In genomic region chr22:46432164-46433068, GRCh38 we compare ENCODE assay signal across 8 cellular contexts.
DNase-seq lines count a peak whose midpoint lies in the region; ATAC-seq and TF ChIP-seq lines count a peak whose summit lies in the region.

No MANE protein-coding gene starts in this region.

- intact Hi-C loops in left colon (cut with DNase I, micrococcal nuclease), result no loop called here

- peak overlapping the region in 2 of 5 donors; percentile 55 to 63 for H3K9ac ChIP-seq in subcutaneous abdominal adipose tissue (ENCODE audit: low read length in 5 of 5)

- H3K4me3 ChIP-seq in subcutaneous abdominal adipose tissue (ENCODE audit: low read depth in 1 of 5, low read length in 5 of 5), result peak overlapping the region; percentile 47 to 73 (median 67)

- peaks cover 0 to 10% (median 7%) of the 10 kb centered on the region in 5 donors for H3K4me1 ChIP-seq in subcutaneous abdominal adipose tissue (ENCODE audit: control insufficient read depth in 5 of 5, insufficient read depth in 5 of 5, low read length in 5 of 5)

- peak; percentile 66 for ATAC-seq in left colon
- no peak for ATAC-seq in GM21526 (IDR thresholded peaks at IDR 0.05; ENCODE audit: low FRiP score, unreplicated experiment)

- H3K27me3 ChIP-seq in subcutaneous abdominal adipose tissue (ENCODE audit: control insufficient read depth in 5 of 5, insufficient read depth in 4 of 5, low read length in 5 of 5), result peaks cover 9 to 21% (median 15%) of the 10 kb centered on the region in 5 donors

- TF ChIP-seq POLR2A in erythroblast (IDR thresholded peaks at IDR 0.05; ENCODE audit: low read length), result no peak

- peak; percentile 18 for DNase-seq in NOMO-1 treated with DMSO at 0.1 percent for 48 hours (lab: John Stamatoyannopoulos, UW; ENCODE audit: unreplicated experiment)
- no peak for DNase-seq in NOMO-1 treated with dmso at 0.1 percent for 144 hours (lab: John Stamatoyannopoulos, UW; ENCODE audit: unreplicated experiment)
- DNase-seq in activated T-cell treated with anti-CD3 and anti-CD28 coated beads for 4 hours, result peak; percentile 25
- peak; percentile 54 to 55 for DNase-seq in left colon
- DNase-seq in effector CD4-positive, alpha-beta T cell, result no peak
- DNase-seq in erythroblast (lab: John Stamatoyannopoulos, UW), result no peak

- no peaks in the 10 kb centered on the region for H3K9me3 ChIP-seq in subcutaneous abdominal adipose tissue (ENCODE audit: control insufficient read depth in 5 of 5, low read length in 5 of 5)

- H3K36me3 ChIP-seq in subcutaneous abdominal adipose tissue (ENCODE audit: control insufficient read depth in 5 of 5, insufficient read depth in 5 of 5, low read length in 5 of 5), result no peaks in the 10 kb centered on the region

- H3K27ac ChIP-seq in subcutaneous abdominal adipose tissue (ENCODE audit: low read depth, low read length), result no peak overlapping the region

Comparison
In these comparisons a context has a peak if more than half of its experiments do, and no peak if none do; other contexts are left out.
1. DNase-seq: peak in NOMO-1 treated with DMSO at 0.1 percent for 48 hours (single experiment), activated T-cell treated with anti-CD3 and anti-CD28 coated beads for 4 hours (single experiment) and left colon (2 of 2); none in NOMO-1 treated with dmso at 0.1 percent for 144 hours (single experiment), effector CD4-positive, alpha-beta T cell (single experiment) and erythroblast (0 of 2).